In the genomic region with DNA sequence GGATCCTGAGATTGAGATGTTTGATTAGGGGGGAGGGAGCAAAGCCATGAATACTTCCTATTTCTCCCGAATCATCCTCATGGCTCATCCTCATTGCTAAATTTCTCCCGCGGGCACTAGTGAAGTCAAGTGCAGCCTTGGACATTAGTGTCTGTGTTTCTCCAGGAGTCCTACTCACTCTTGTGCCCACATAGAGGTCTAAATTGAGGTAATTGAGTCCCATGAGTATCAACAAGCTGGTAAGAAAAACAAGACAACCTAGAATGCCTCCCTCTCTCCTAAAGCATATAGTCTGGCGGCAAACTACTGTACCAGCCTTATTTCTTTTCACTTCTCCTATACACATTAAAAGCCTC, we compare ENCODE assay signal across 8 cellular contexts. TPM values are rescaled to one million over a fixed set of nuclear protein-coding genes. Genes with fewer than 3 reads are reported as not detected.
DNase-seq lines count a peak whose midpoint lies in the region; ATAC-seq, FAIRE-seq and TF ChIP-seq lines count a peak whose summit lies in the region.

No MANE protein-coding gene starts in this region.

- H3K27me3 Mint-ChIP-seq in Caco-2 (ENCODE audit: insufficient read depth, unreplicated experiment) (no peaks in the 10 kb centered on the region), T-cell (no peaks in the 10 kb centered on the region), glutamatergic neuron (ENCODE audit: unreplicated experiment) (no peaks in the 10 kb centered on the region)
- no peaks in the 10 kb centered on the region for H3K27me3 Mint-ChIP-seq in stimulated activated naive B cell treated with anti-CD40 and anti-IgM and Interleukin-4, amounts not matched to agents 10 μg/mL and 1 μg/mL and 100 μg/mL, for 72 hours

- POLR2A ChIA-PET in Caco-2 (lab: Charles Lee) (no interaction called here), T-cell (lab: Charles Lee) (no interaction called here)

- no peak for TF ChIP-seq CTCF in Caco-2 (IDR thresholded peaks at IDR 0.05; ENCODE audit: insufficient read depth in 1 of 2, low read depth in 1 of 2, low read length in 1 of 2, severe bottlenecking in 1 of 2, unreplicated experiment in 1 of 2)
- TF ChIP-seq CTCF in glutamatergic neuron (IDR thresholded peaks at IDR 0.05; ENCODE audit: partially characterized antibody, unreplicated experiment): no peak

- CTCF ChIA-PET in Caco-2 (lab: Charles Lee): no interaction called here
- CTCF ChIA-PET in T-cell (lab: Charles Lee): no interaction called here

- no peaks in the 10 kb centered on the region for H3K27me3 ChIP-seq in Caco-2 (replicated peaks; ENCODE audit: control insufficient read depth, insufficient read depth, low read length)
- no peaks in the 10 kb centered on the region for H3K27me3 ChIP-seq in H7 (ENCODE audit: control insufficient read depth, insufficient read depth, low read length)

- H3K27ac Mint-ChIP-seq in Caco-2 (ENCODE audit: unreplicated experiment): peak overlapping the region; percentile 99
- H3K27ac Mint-ChIP-seq in T-cell: peak overlapping the region; percentile 91 to 94
- peak overlapping the region; percentile 76 for H3K27ac Mint-ChIP-seq in glutamatergic neuron (ENCODE audit: unreplicated experiment)
- H3K27ac Mint-ChIP-seq in stimulated activated naive B cell treated with anti-CD40 and anti-IgM and Interleukin-4, amounts not matched to agents 10 μg/mL and 1 μg/mL and 100 μg/mL, for 72 hours: peak overlapping the region; percentile 96

- DNase-seq in Caco-2 (no peak), H7 (no peak), T-cell (no peak), glutamatergic neuron (no peak), midbrain (lab: John Stamatoyannopoulos, UW) (no peak), HTR-8/SVneo (ENCODE audit: insufficient read length, low spot score) (no peak)
- DNase-seq in stimulated activated naive B cell treated with anti-CD40 and anti-IgM and Interleukin-4, amounts not matched to agents 10 μg/mL and 1 μg/mL and 100 μg/mL, for 72 hours: no peak
- no peak for DNase-seq in stimulated activated CD4-positive, alpha-beta T cell treated with anti-CD3 and anti-CD28 coated beads, Interleukin-2, amount 100 ng/mL, for 24 hours

- H3K9me3 Mint-ChIP-seq in Caco-2 (ENCODE audit: unreplicated experiment) (no peaks in the 10 kb centered on the region), T-cell (no peaks in the 10 kb centered on the region), glutamatergic neuron (ENCODE audit: unreplicated experiment) (peaks cover 2% of the 10 kb centered on the region)
- no peaks in the 10 kb centered on the region for H3K9me3 Mint-ChIP-seq in stimulated activated naive B cell treated with anti-CD40 and anti-IgM and Interleukin-4, amounts not matched to agents 10 μg/mL and 1 μg/mL and 100 μg/mL, for 72 hours

- ATAC-seq in T-cell (replicated peaks in 1 of 4): no peak
- peak in 1 of 2 donors; percentile 4 for ATAC-seq in stimulated activated naive B cell treated with anti-CD40 and anti-IgM and Interleukin-4, amounts not matched to agents 10 μg/mL and 1 μg/mL and 100 μg/mL, for 72 hours (replicated peaks)

- BruUV-seq in Caco-2 (replicated peaks; lab: Mats Ljungman, UMichigan): TSS peak; percentile 84

- H3K36me3 Mint-ChIP-seq in Caco-2 (ENCODE audit: insufficient read depth, unreplicated experiment): peaks cover 8% of the 10 kb centered on the region
- H3K36me3 Mint-ChIP-seq in T-cell: peaks cover 7% of the 10 kb centered on the region
- no peaks in the 10 kb centered on the region for H3K36me3 Mint-ChIP-seq in glutamatergic neuron (ENCODE audit: unreplicated experiment)
- peaks cover 3 to 9% of the 10 kb centered on the region in 2 donors for H3K36me3 Mint-ChIP-seq in stimulated activated naive B cell treated with anti-CD40 and anti-IgM and Interleukin-4, amounts not matched to agents 10 μg/mL and 1 μg/mL and 100 μg/mL, for 72 hours

- intact Hi-C loops in Caco-2 (cut with micrococcal nuclease; ENCODE audit: unreplicated experiment): loop anchor here (2.0 to 5.0 kb wide), 2 partner anchors 59 to 143 kb away; no protein-coding TSS in a partner anchor

- H3K4me3 ChIP-seq in Caco-2 (ENCODE audit: low read depth, low read length): peak overlapping the region; percentile 53
- H3K4me3 ChIP-seq in H7 (ENCODE audit: insufficient read depth, low read depth, low read length): peak overlapping the region; percentile 65

- H3K36me3 ChIP-seq in Caco-2 (ENCODE audit: control insufficient read depth, insufficient read depth, low read length) (no peaks in the 10 kb centered on the region), H7 (replicated peaks; ENCODE audit: control insufficient read depth, insufficient read depth, low read length) (no peaks in the 10 kb centered on the region)

- H3K4me1 ChIP-seq in Caco-2: peaks cover 5% of the 10 kb centered on the region; the same call in 1 of the 2 replicates

- H3K4me3 Mint-ChIP-seq in Caco-2 (ENCODE audit: unreplicated experiment) (peak overlapping the region; percentile 86), T-cell (peak overlapping the region; percentile 92 to 93 (median 93)), glutamatergic neuron (ENCODE audit: unreplicated experiment) (peak overlapping the region; percentile 98)
- H3K4me3 Mint-ChIP-seq in stimulated activated naive B cell treated with anti-CD40 and anti-IgM and Interleukin-4, amounts not matched to agents 10 μg/mL and 1 μg/mL and 100 μg/mL, for 72 hours: peak overlapping the region; percentile 92 to 95

- H3K4me1 Mint-ChIP-seq in Caco-2 (ENCODE audit: low read depth, unreplicated experiment): no peaks in the 10 kb centered on the region
- peaks cover 52 to 66% (median 60%) of the 10 kb centered on the region in 3 donors for H3K4me1 Mint-ChIP-seq in T-cell
- peaks cover 2% of the 10 kb centered on the region for H3K4me1 Mint-ChIP-seq in glutamatergic neuron (ENCODE audit: low read depth, unreplicated experiment)
- peaks cover 24 to 59% of the 10 kb centered on the region in 2 donors for H3K4me1 Mint-ChIP-seq in stimulated activated naive B cell treated with anti-CD40 and anti-IgM and Interleukin-4, amounts not matched to agents 10 μg/mL and 1 μg/mL and 100 μg/mL, for 72 hours

- no peaks in the 10 kb centered on the region for H3K9me3 ChIP-seq in Caco-2

- FAIRE-seq in HTR-8/SVneo (lab: Jason Lieb, UNC): no peak

RNA-seq across cellular contexts. Expression of gene CENPQ, which starts 0.4 kb away (rescaled TPM):
- total RNA-seq in Caco-2 (2022): 12.4 and 13.4 TPM in 2 replicates
- total RNA-seq in H7 (2014; rRNA removed; shearing (Covaris generic)): 16.5 and 28.6 TPM in 2 replicates
- total RNA-seq in T-cell: 1 to 10 TPM; 1.5 to 4.4 (median 3.8) TPM
- total RNA-seq in glutamatergic neuron (ENCODE audit: unreplicated experiment): 3.4 TPM

RNA-seq across cellular contexts. Expression of gene MMUT, which starts 0.5 kb away (rescaled TPM):
- 11.1 and 12.1 TPM in 2 replicates for total RNA-seq in Caco-2 (2022)
- 12.5 and 15.0 TPM in 2 replicates for total RNA-seq in H7 (2014; rRNA removed; shearing (Covaris generic))
- total RNA-seq in T-cell: 10 to 100 TPM in 3 of 5 donors, 1 to 10 TPM in 2; 6.4 to 14.0 (median 10.5) TPM
- 21.9 TPM for total RNA-seq in glutamatergic neuron (ENCODE audit: unreplicated experiment)

RNA-seq across cellular contexts. Expression of gene GLYATL3, which starts 36.1 kb away (rescaled TPM):
- total RNA-seq in Caco-2 (2022): not detected in 2 replicates
- not detected in 2 replicates for total RNA-seq in H7 (2014; rRNA removed; shearing (Covaris generic))
- total RNA-seq in T-cell: not detected
- not detected for total RNA-seq in glutamatergic neuron (ENCODE audit: unreplicated experiment)
